32 cellular contexts compared by ENCODE assay signal in the genomic region with DNA sequence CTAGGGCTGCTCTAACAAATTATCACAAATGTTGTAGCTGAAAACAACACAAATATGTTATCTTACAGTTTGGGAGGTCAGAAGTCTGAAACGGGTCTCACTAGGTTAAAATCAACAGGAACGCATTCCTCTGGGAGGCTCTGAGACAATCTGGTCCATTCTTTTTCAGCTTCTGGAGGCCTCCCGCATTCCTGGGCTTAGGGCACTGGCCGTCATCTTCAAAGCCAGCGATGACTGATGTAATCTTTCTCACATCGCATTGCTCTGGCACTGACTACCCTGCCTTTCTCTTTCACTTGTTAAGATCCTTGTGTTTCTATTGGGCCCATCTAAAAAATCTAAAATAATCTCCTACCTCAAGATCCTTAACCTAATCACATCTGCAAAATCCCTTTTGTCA.
A peak's percentile ranks its signal among the peaks of the same experiment; 100 is the strongest.
DNase-seq lines count a peak whose midpoint lies in the region; ATAC-seq, FAIRE-seq and TF ChIP-seq lines count a peak whose summit lies in the region.
"Had no signal": no experiment of that assay in that cellular context is flagged by ENCODE, and none has a peak within 500 bp of the region (broad histone marks: within the 10 kb centered on the region; RNA-seq: fewer than 3 reads in every experiment).

No MANE protein-coding gene starts in this region.

- H3K27ac Mint-ChIP-seq in Caco-2 (ENCODE audit: unreplicated experiment), result peak overlapping the region; percentile 90
- no peak overlapping the region for H3K27ac Mint-ChIP-seq in neural crest cell (ENCODE audit: unreplicated experiment)
- H3K27ac Mint-ChIP-seq in H9, result no peak overlapping the region; a peak in 1 of 7 replicates
- H3K27ac Mint-ChIP-seq: activated CD8-positive, alpha-beta T cell treated with anti-CD3 and anti-CD28 coated beads for 36 hours; activated naive CD4-positive, alpha-beta T cell treated with anti-CD3 and anti-CD28 coated beads, Interleukin-2, amount 10 ng/mL, durations not matched to agents 7 days and 5 days; activated T-helper 17 cell treated with anti-CD3 and anti-CD28 coated beads, Interleukin-2, amount 50 U/mL, for 72 hours; immature natural killer cell; nephron progenitor cell; T-helper 2 cell treated with Interferon-gamma antibody and Interleukin-4, amounts not matched to agents 5 μg/mL and 100 μg/mL, for 36 hours had no signal

- H2BK120ac ChIP-seq in H1 (replicated peaks; ENCODE audit: low read depth, low read length) (no peak overlapping the region), H9 (ENCODE audit: low read depth, low read length, poor library complexity, severe bottlenecking) (no peak overlapping the region)

- H3K4me3 Mint-ChIP-seq in Caco-2 (ENCODE audit: unreplicated experiment) (peak overlapping the region; percentile 34), neural crest cell (peak overlapping the region; percentile 13), H9 (no peak overlapping the region)
- H3K4me3 Mint-ChIP-seq: activated CD8-positive, alpha-beta T cell treated with anti-CD3 and anti-CD28 coated beads for 36 hours; activated naive CD4-positive, alpha-beta T cell treated with anti-CD3 and anti-CD28 coated beads, Interleukin-2, amount 10 ng/mL, durations not matched to agents 7 days and 5 days; activated T-helper 17 cell treated with anti-CD3 and anti-CD28 coated beads, Interleukin-2, amount 50 U/mL, for 72 hours; immature natural killer cell; nephron progenitor cell; T-helper 2 cell treated with Interferon-gamma antibody and Interleukin-4, amounts not matched to agents 5 μg/mL and 100 μg/mL, for 36 hours had no signal

- no peak overlapping the region for H4K91ac ChIP-seq in H1 (replicated peaks; ENCODE audit: insufficient read length, low read length)
- H4K91ac ChIP-seq in H9 (ENCODE audit: insufficient read length, low read depth, low read length), result no peak overlapping the region

- no TSS peak for BruUV-seq in Caco-2 (replicated peaks; lab: Mats Ljungman, UMichigan)

- no peak for ATAC-seq in HG02678 (IDR thresholded peaks at IDR 0.05; ENCODE audit: unreplicated experiment)
- ATAC-seq: activated CD8-positive, alpha-beta T cell treated with anti-CD3 and anti-CD28 coated beads for 36 hours; activated T-helper 17 cell treated with anti-CD3 and anti-CD28 coated beads, Interleukin-2, amount 50 U/mL, for 72 hours; gastrocnemius medialis; PC-3 had no signal

- H3K4me1 Mint-ChIP-seq in Caco-2 (ENCODE audit: low read depth, unreplicated experiment) (peaks cover 7% of the 10 kb centered on the region), neural crest cell (peaks cover 21% of the 10 kb centered on the region), H9 (peaks cover 0 to 3% of the 10 kb centered on the region in 2 experiments; a peak in 2 of 4 replicates)
- H3K4me1 Mint-ChIP-seq: activated naive CD4-positive, alpha-beta T cell treated with anti-CD3 and anti-CD28 coated beads, Interleukin-2, amount 10 ng/mL, durations not matched to agents 7 days and 5 days; activated T-helper 17 cell treated with anti-CD3 and anti-CD28 coated beads, Interleukin-2, amount 50 U/mL, for 72 hours; immature natural killer cell; nephron progenitor cell had no signal

- no peak overlapping the region for H3K4me2 ChIP-seq in H1 (ENCODE audit: insufficient read depth in 1 of 2, low read depth in 2 of 2, low read length in 2 of 2)
- no peak overlapping the region for H3K4me2 ChIP-seq in H9 (ENCODE audit: insufficient read depth, insufficient read length, low read length)
- H3K4me2 ChIP-seq: BLaER1 had no signal

- no peak for TF ChIP-seq RAD21 in H1 (IDR thresholded peaks at IDR 0.05 in 1 of 2, conservative IDR thresholded peaks at IDR 0.05 in 1 of 2; ENCODE audit: low read depth in 2 of 2, low read length in 2 of 2)

- H4K8ac ChIP-seq in H1 (ENCODE audit: extremely low read depth, insufficient read depth, low read length), result no peak overlapping the region
- H4K8ac ChIP-seq in H9 (replicated peaks; ENCODE audit: insufficient read length, low read depth, low read length), result no peak overlapping the region

- H4K5ac ChIP-seq in H1 (ENCODE audit: insufficient read length, low read depth, low read length) (no peak overlapping the region), H9 (ENCODE audit: insufficient read length, low read depth, low read length) (no peak overlapping the region)

- H3K56ac ChIP-seq in H1 (replicated peaks; ENCODE audit: insufficient read length, low read depth, low read length) (no peak overlapping the region), H9 (ENCODE audit: insufficient read length, low read depth, low read length) (no peak overlapping the region)

- POLR2A ChIA-PET in Caco-2 (lab: Charles Lee), result no interaction called here
- POLR2A ChIA-PET in H1 (lab: Charles Lee; ENCODE audit: partially characterized antibody), result interaction anchor here (0.6 kb wide), 1 partner anchor 838 kb away, joined by 5 read pairs; no protein-coding TSS in a partner anchor

- H3K9me3 ChIP-seq in Caco-2 (peaks cover 6% of the 10 kb centered on the region; the same call in 1 of the 2 replicates), MG63 (no peaks in the 10 kb centered on the region), H1 (ENCODE audit: insufficient read depth in 2 of 2, low read depth in 1 of 2, low read length in 1 of 2) (no peaks in the 10 kb centered on the region), H9 (ENCODE audit: control insufficient read depth, low read depth, low read length) (no peaks in the 10 kb centered on the region)
- H3K9me3 ChIP-seq: adrenal gland, BLaER1, gastrocnemius medialis, transverse colon had no signal

- CTCF ChIA-PET in Caco-2 (lab: Charles Lee) (no interaction called here), H1 (lab: Charles Lee; ENCODE audit: partially characterized antibody) (no interaction called here)

- H3K79me2 ChIP-seq in H1 (ENCODE audit: control insufficient read depth in 1 of 2, insufficient read depth in 2 of 2, low read length in 2 of 2), result no peaks in the 10 kb centered on the region
- H3K79me2 ChIP-seq in H9 (ENCODE audit: insufficient read depth, low read length), result no peaks in the 10 kb centered on the region
- H3K79me2 ChIP-seq: parathyroid adenoma had no signal

- H2BK5ac ChIP-seq in H1 (ENCODE audit: low read depth, low read length) (no peak overlapping the region), H9 (ENCODE audit: insufficient read length, low read length) (no peak overlapping the region)

- intact Hi-C loops in Caco-2 (cut with micrococcal nuclease; ENCODE audit: unreplicated experiment), result loop anchor here (1.0 kb wide), 2 partner anchors 86 to 107 kb away; no protein-coding TSS in a partner anchor

- no peak overlapping the region for H3K9ac ChIP-seq in H1 (replicated peaks in 1 of 4; ENCODE audit: extremely low read depth in 1 of 4, low read depth in 3 of 4, low read length in 3 of 4)
- H3K9ac ChIP-seq in H9 (ENCODE audit: extremely low read depth, insufficient read length, low read length), result no peak overlapping the region
- H3K9ac ChIP-seq: BLaER1, parathyroid adenoma had no signal

- H3K23me2 ChIP-seq in H1 (ENCODE audit: low read depth, low read length) (no peaks in the 10 kb centered on the region), H9 (ENCODE audit: insufficient read length, low read depth, low read length, poor library complexity, severe bottlenecking) (no peaks in the 10 kb centered on the region)

- H3K9me3 Mint-ChIP-seq in Caco-2 (ENCODE audit: unreplicated experiment), result peaks cover 10% of the 10 kb centered on the region
- H3K9me3 Mint-ChIP-seq in neural crest cell, result peaks cover 7% of the 10 kb centered on the region
- H3K9me3 Mint-ChIP-seq in H9, result no peaks in the 10 kb centered on the region
- H3K9me3 Mint-ChIP-seq: activated T-helper 17 cell treated with anti-CD3 and anti-CD28 coated beads, Interleukin-2, amount 50 U/mL, for 72 hours had no signal

- H3K27me3 Mint-ChIP-seq in Caco-2 (ENCODE audit: insufficient read depth, unreplicated experiment) (no peaks in the 10 kb centered on the region), neural crest cell (ENCODE audit: low read depth) (no peaks in the 10 kb centered on the region), H9 (ENCODE audit: low read depth) (no peaks in the 10 kb centered on the region)
- H3K27me3 Mint-ChIP-seq: activated CD8-positive, alpha-beta T cell treated with anti-CD3 and anti-CD28 coated beads for 36 hours; activated naive CD4-positive, alpha-beta T cell treated with anti-CD3 and anti-CD28 coated beads, Interleukin-2, amount 10 ng/mL, durations not matched to agents 7 days and 5 days; activated T-helper 17 cell treated with anti-CD3 and anti-CD28 coated beads, Interleukin-2, amount 50 U/mL, for 72 hours had no signal

- H3K23ac ChIP-seq in H1 (ENCODE audit: insufficient read length) (no peak overlapping the region), H9 (ENCODE audit: insufficient read length, low read depth, low read length) (no peak overlapping the region)

- WGBS in H1 (ENCODE audit: extremely low coverage in 1 of 2, insufficient coverage in 1 of 2, insufficient read length in 1 of 2, insufficient replicate concordance in 2 of 2, low coverage in 1 of 2, low lambda C conversion rate in 2 of 2, missing lambda C conversion rate in 1 of 2), 2 experiments, result 90% methylated on average over 6 of the region's 6 CpGs; no CpG with 5 or more reads in 1 of the 2 experiments
- WGBS in H9 (ENCODE audit: extremely low coverage, insufficient read length, low lambda C conversion rate), result no CpG with 5 or more reads among the region's 6 CpGs

- H2BK12ac ChIP-seq in H1 (ENCODE audit: low read depth, low read length) (no peak overlapping the region), H9 (ENCODE audit: insufficient read length, low read depth, low read length) (no peak overlapping the region)

- no peak for TF ChIP-seq CTCF in Caco-2 (IDR thresholded peaks at IDR 0.05; ENCODE audit: insufficient read depth in 1 of 2, low read depth in 1 of 2, low read length in 1 of 2, severe bottlenecking in 1 of 2, unreplicated experiment in 1 of 2)
- TF ChIP-seq CTCF in H1 (IDR thresholded peaks at IDR 0.05; ENCODE audit: control extremely low read depth in 1 of 3, insufficient read depth in 1 of 3, low read depth in 1 of 3, low read length in 3 of 3), result no peak
- no peak for TF ChIP-seq CTCF in neural crest cell (conservative IDR thresholded peaks at IDR 0.05)
- TF ChIP-seq CTCF in H9 (conservative IDR thresholded peaks at IDR 0.05), result no peak

- H2AK5ac ChIP-seq in H1 (ENCODE audit: low read depth, low read length) (no peak overlapping the region), H9 (ENCODE audit: insufficient read length, low read length) (no peak overlapping the region)

- FAIRE-seq in H1 (lab: Jason Lieb, UNC) (no peak), H54 (lab: Jason Lieb, UNC) (no peak)
- FAIRE-seq: G401.6 had no signal

- H2AFZ ChIP-seq in H1 (ENCODE audit: low read length) (no peak overlapping the region), H9 (ENCODE audit: low read length) (no peak overlapping the region)
- H2AFZ ChIP-seq: parathyroid adenoma had no signal

- H3K27me3 ChIP-seq in Caco-2 (replicated peaks; ENCODE audit: control insufficient read depth, insufficient read depth, low read length), result no peaks in the 10 kb centered on the region
- no peaks in the 10 kb centered on the region for H3K27me3 ChIP-seq in MG63
- H3K27me3 ChIP-seq in H1 (replicated peaks in 1 of 4; ENCODE audit: control insufficient read depth in 3 of 4, extremely low read depth in 1 of 4, insufficient read depth in 3 of 4, low read length in 3 of 4), result no peaks in the 10 kb centered on the region
- no peaks in the 10 kb centered on the region for H3K27me3 ChIP-seq in H9 (ENCODE audit: insufficient read depth, low read length)
- H3K27me3 ChIP-seq: adrenal gland, BLaER1, gastrocnemius medialis, transverse colon had no signal

- H3K36me3 Mint-ChIP-seq in Caco-2 (ENCODE audit: insufficient read depth, unreplicated experiment) (peaks cover 11% of the 10 kb centered on the region), neural crest cell (ENCODE audit: low read depth) (peaks cover 3% of the 10 kb centered on the region), H9 (ENCODE audit: insufficient read depth in 1 of 3, low read depth in 3 of 3) (no peaks in the 10 kb centered on the region)
- H3K36me3 Mint-ChIP-seq: activated naive CD4-positive, alpha-beta T cell treated with anti-CD3 and anti-CD28 coated beads, Interleukin-2, amount 10 ng/mL, durations not matched to agents 7 days and 5 days had no signal

- H4K20me1 ChIP-seq in H1 (replicated peaks in 1 of 2; ENCODE audit: control insufficient read depth in 1 of 2, insufficient read depth in 2 of 2, low read length in 2 of 2) (no peaks in the 10 kb centered on the region), H9 (ENCODE audit: control insufficient read depth, insufficient read depth, insufficient read length) (no peaks in the 10 kb centered on the region)
- H4K20me1 ChIP-seq: BLaER1 had no signal

- H3K79me1 ChIP-seq in H1 (ENCODE audit: low read depth, low read length), result no peaks in the 10 kb centered on the region
- no peaks in the 10 kb centered on the region for H3K79me1 ChIP-seq in H9 (ENCODE audit: insufficient read depth, low read depth, low read length, poor library complexity, severe bottlenecking)

- H3K36me3 ChIP-seq in Caco-2 (ENCODE audit: control insufficient read depth, insufficient read depth, low read length) (no peaks in the 10 kb centered on the region), MG63 (no peaks in the 10 kb centered on the region), H1 (ENCODE audit: control insufficient read depth in 2 of 4, insufficient read depth in 4 of 4, low read length in 3 of 4) (no peaks in the 10 kb centered on the region)
- H3K36me3 ChIP-seq: adrenal gland, BLaER1, gastrocnemius medialis, transverse colon had no signal

- H3K14ac ChIP-seq in H1 (ENCODE audit: insufficient read length) (no peak overlapping the region), H9 (ENCODE audit: insufficient read depth, low read length) (no peak overlapping the region)

- no peak overlapping the region for H2BK20ac ChIP-seq in H1 (ENCODE audit: low read length)
- no peak overlapping the region for H2BK20ac ChIP-seq in H9 (ENCODE audit: low read depth, low read length, poor library complexity, severe bottlenecking)

- H3K4ac ChIP-seq in H1 (replicated peaks; ENCODE audit: insufficient read length, low read depth, low read length) (no peak overlapping the region), H9 (ENCODE audit: low read depth, low read length) (no peak overlapping the region)

- DNase-seq in Caco-2 (peak; percentile 78 to 82), MG63 (peak; percentile 66), H1 (ENCODE audit: low read depth in 1 of 2, low spot score in 2 of 2) (peak in 1 of 2 experiments; percentile 1), neural crest cell (ENCODE audit: low read depth, low spot score) (peak; percentile 5), H9 (no peak), H54 (ENCODE audit: insufficient read length, low spot score) (no peak), DMS53 (lab: John Stamatoyannopoulos, UW) (no peak)
- DNase-seq: ACHN; activated CD8-positive, alpha-beta memory T cell treated with anti-CD3 and anti-CD28 coated beads, Interleukin-2, amount 50 U/mL, for 48 hours; activated CD8-positive, alpha-beta T cell treated with anti-CD3 and anti-CD28 coated beads for 36 hours; activated naive CD4-positive, alpha-beta T cell treated with anti-CD3 and anti-CD28 coated beads, Interleukin-2, amount 10 ng/mL, durations not matched to agents 7 days and 5 days; adrenal gland; gastrocnemius medialis; GOT3; immature natural killer cell; NCI-H1417; NCI-H2081; NCI-H526 treated with DMSO at 0.1 percent for 48 hours; nephron progenitor cell; NK-92 treated with Interleukin-12 subunit alpha and Interleukin-12 subunit beta, amount 100 ng/mL, for 24 hours; PC-3; retina; stimulated activated CD4-positive, alpha-beta T cell treated with anti-CD3 and anti-CD28 coated beads, Interleukin-12 subunit alpha, Interleukin-12 subunit beta, amount 100 ng/mL, for 4 hours; stimulated activated CD4-positive, alpha-beta T cell treated with anti-CD3 and anti-CD28 coated beads, Interleukin-2, amount 100 ng/mL, for 48 hours; transverse colon had no signal

- H3K27ac ChIP-seq in H1 (ENCODE audit: low read depth, low read length), result no peak overlapping the region
- H3K27ac ChIP-seq in H9 (ENCODE audit: insufficient read length, low read depth, low read length), result no peak overlapping the region
- H3K27ac ChIP-seq: adrenal gland, BLaER1, gastrocnemius medialis, HL-60, parathyroid adenoma, transverse colon had no signal

- no peak overlapping the region for H3T11ph ChIP-seq in H9 (ENCODE audit: low read length)

- peaks cover 24% of the 10 kb centered on the region for H3K4me1 ChIP-seq in Caco-2
- no peaks in the 10 kb centered on the region for H3K4me1 ChIP-seq in H1 (replicated peaks in 1 of 4; ENCODE audit: control insufficient read depth in 3 of 4, insufficient read depth in 4 of 4, low read length in 3 of 4)
- H3K4me1 ChIP-seq in H9 (ENCODE audit: insufficient read depth, low read length), result no peaks in the 10 kb centered on the region
- H3K4me1 ChIP-seq: adrenal gland, BLaER1, gastrocnemius medialis, parathyroid adenoma, transverse colon had no signal

- H3K4me3 ChIP-seq in Caco-2 (ENCODE audit: low read depth, low read length) (no peak overlapping the region), MG63 (no peak overlapping the region), H1 (ENCODE audit: extremely low read depth in 1 of 4, insufficient read depth in 2 of 4, low read depth in 3 of 4, low read length in 4 of 4) (no peak overlapping the region)
- H3K4me3 ChIP-seq: adrenal gland, BLaER1, gastrocnemius medialis, transverse colon had no signal

- H3K18ac ChIP-seq in H1 (ENCODE audit: extremely low read depth, low read length) (no peak overlapping the region), H9 (ENCODE audit: insufficient read length, low read depth, low read length) (no peak overlapping the region)

- TF ChIP-seq POLR2A in H1 (IDR thresholded peaks at IDR 0.05; ENCODE audit: control extremely low read depth in 1 of 2, low read depth in 2 of 2, low read length in 2 of 2) (no peak), H54 (IDR thresholded peaks at IDR 0.05; ENCODE audit: low read depth, low read length) (no peak)

- H2BK15ac ChIP-seq in H1 (ENCODE audit: low read length) (no peak overlapping the region), H9 (ENCODE audit: low read depth, low read length) (no peak overlapping the region)

- TF ChIP-seq EP300 in H1 (IDR thresholded peaks at IDR 0.05; ENCODE audit: borderline replicate concordance in 1 of 2, low read depth in 2 of 2, low read length in 2 of 2), result no peak

Comparison
In these comparisons a context has a peak if more than half of its experiments do, and no peak if none do; other contexts are left out.
1. DNase-seq: peak in Caco-2 (2 of 2), MG63 (single experiment) and neural crest cell (single experiment); none in H9 (single experiment), H54 (single experiment) and DMS53 (single experiment).
2. H3K4me3 Mint-ChIP-seq: peak in Caco-2 (single experiment) and neural crest cell (single experiment); none in H9 (0 of 2).